ENCODE assay signal across 8 cellular contexts in the genomic region with DNA sequence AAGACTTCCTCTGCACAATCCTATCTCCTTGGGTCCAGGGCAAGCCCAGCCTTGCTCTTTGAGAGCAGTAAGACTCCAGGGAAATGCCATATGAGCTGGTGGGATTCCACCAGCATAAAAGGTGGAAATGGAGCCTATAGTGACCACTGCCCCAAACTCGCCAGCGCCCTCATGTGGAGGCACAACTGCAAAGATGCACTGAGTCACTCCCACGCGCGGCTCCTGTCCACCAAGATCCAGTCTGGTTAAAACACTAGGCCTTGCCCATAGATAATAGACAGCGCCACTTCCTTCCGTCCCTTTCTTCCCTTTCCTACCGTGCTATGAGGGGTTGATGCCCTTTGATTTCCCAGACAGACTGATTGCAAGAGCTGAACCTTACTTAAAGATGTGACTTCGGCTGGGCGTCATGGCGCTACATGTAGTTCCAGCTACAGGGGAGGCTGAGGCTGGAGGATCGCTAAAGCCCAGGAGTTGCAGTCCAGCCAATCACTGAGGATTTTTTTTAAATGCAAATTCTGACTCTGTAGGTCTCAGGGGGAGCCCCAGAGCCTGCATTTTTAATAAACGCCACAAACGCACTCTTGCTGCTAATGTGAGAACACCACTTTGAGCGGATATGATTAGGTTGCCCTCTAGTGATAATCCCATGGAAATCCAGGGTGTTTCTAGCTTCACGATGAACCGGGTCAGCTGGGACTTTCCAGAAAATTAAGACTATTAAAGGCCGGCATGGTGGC.
A peak's percentile ranks its signal among the peaks of the same experiment; 100 is the strongest.
DNase-seq lines count a peak whose midpoint lies in the region; ATAC-seq, FAIRE-seq and TF ChIP-seq lines count a peak whose summit lies in the region.

No MANE protein-coding gene starts in this region.

- no peak for DNase-seq in AG04449 (ENCODE audit: low read depth, low spot score)
- DNase-seq in GM12864 (ENCODE audit: low read depth), result no peak
- peak; percentile 66 for DNase-seq in NCI-H82 (lab: John Stamatoyannopoulos, UW)
- DNase-seq in endothelial cell of umbilical vein (ENCODE audit: low read depth, low spot score), result peak; percentile 69
- DNase-seq in neural crest cell (ENCODE audit: low read depth, low spot score), result no peak
- no peak for DNase-seq in middle frontal gyrus (ENCODE audit: extremely low spot score, low spot score)

- H3K4me1 Mint-ChIP-seq in neural crest cell, result no peaks in the 10 kb centered on the region

- H3K36me3 ChIP-seq in endothelial cell of umbilical vein (ENCODE audit: control insufficient read depth in 2 of 2, extremely low read depth in 1 of 2, insufficient read depth in 2 of 2, low read length in 2 of 2), result no peaks in the 10 kb centered on the region

- peak; percentile 87 for FAIRE-seq in endothelial cell of umbilical vein (lab: Jason Lieb, UNC)

- no peaks in the 10 kb centered on the region for H3K27me3 Mint-ChIP-seq in neural crest cell (ENCODE audit: low read depth)

- no peak overlapping the region for H3K4me2 ChIP-seq in endothelial cell of umbilical vein (ENCODE audit: insufficient read depth, low read length)

- no peaks in the 10 kb centered on the region for H3K9me3 ChIP-seq in endothelial cell of umbilical vein (replicated peaks; ENCODE audit: control insufficient read depth, insufficient read depth, low read length)

- dilution Hi-C loops in endothelial cell of umbilical vein (cut with MboI; ENCODE audit: extremely low pct_ligation_motif_present, low sequenced_read_pairs), result no loop called here

- H3K27ac Mint-ChIP-seq in neural crest cell (ENCODE audit: unreplicated experiment), result no peak overlapping the region

- H3K9ac ChIP-seq in endothelial cell of umbilical vein (replicated peaks; ENCODE audit: extremely low read depth, insufficient read depth, low read length), result no peak overlapping the region

- CTCF ChIA-PET in AG04449 (lab: Yijun Ruan, JAX) (interaction anchor here (0.6 to 2.8 kb wide), 22 partner anchors 10 to 798 kb away, joined by 3 to 39 read pairs (median 4); a partner anchor contains a TSS), endothelial cell of umbilical vein (lab: Charles Lee) (interaction anchor here (0.6 to 3.3 kb wide), 45 partner anchors 8 to 1571 kb away, joined by 3 to 43 read pairs (median 4); no protein-coding TSS in a partner anchor)

- H3K4me3 Mint-ChIP-seq in neural crest cell, result no peak overlapping the region

- H3K79me2 ChIP-seq in endothelial cell of umbilical vein (ENCODE audit: control insufficient read depth, insufficient read depth, low read length), result no peaks in the 10 kb centered on the region

- TF ChIP-seq CTCF in AG04449 (IDR thresholded peaks at IDR 0.05; ENCODE audit: insufficient read depth, low read length, missing control alignments) (peak; percentile 39), GM12864 (IDR thresholded peaks at IDR 0.05; ENCODE audit: low read depth, low read length, missing control alignments) (peak; percentile 36), endothelial cell of umbilical vein (IDR thresholded peaks at IDR 0.05; ENCODE audit: extremely low read depth in 1 of 2, insufficient read depth in 1 of 2, low read depth in 1 of 2, low read length in 2 of 2) (peak; percentile 33 to 56), neural crest cell (conservative IDR thresholded peaks at IDR 0.05) (peak; percentile 51)

- ATAC-seq in HG03045 (IDR thresholded peaks at IDR 0.05; ENCODE audit: unreplicated experiment) (no peak), HG03469 (IDR thresholded peaks at IDR 0.05; ENCODE audit: unreplicated experiment) (no peak)

- peaks cover 4% of the 10 kb centered on the region for H3K9me3 Mint-ChIP-seq in neural crest cell

- H3K4me1 ChIP-seq in endothelial cell of umbilical vein (ENCODE audit: control insufficient read depth, extremely low read depth, insufficient read depth, low read length), result peaks cover 14% of the 10 kb centered on the region

- no peaks in the 10 kb centered on the region for H3K27me3 ChIP-seq in endothelial cell of umbilical vein (ENCODE audit: control insufficient read depth in 2 of 2, insufficient read depth in 2 of 2, low read length in 2 of 2)

- no peaks in the 10 kb centered on the region for H3K9me1 ChIP-seq in endothelial cell of umbilical vein (replicated peaks; ENCODE audit: control insufficient read depth, extremely low read depth, insufficient read depth, low read length)

- TF ChIP-seq POLR2A in endothelial cell of umbilical vein (IDR thresholded peaks at IDR 0.05; ENCODE audit: low read depth, low read length), result no peak

- H2AFZ ChIP-seq in endothelial cell of umbilical vein (ENCODE audit: low read depth, low read length), result peak overlapping the region; percentile 54

- intact Hi-C loops in endothelial cell of umbilical vein (cut with micrococcal nuclease), result loop anchor here (2.0 kb wide), 1 partner anchor 348 kb away; no protein-coding TSS in a partner anchor

- BruUV-seq in endothelial cell of umbilical vein (replicated peaks; lab: Mats Ljungman, UMichigan), result no TSS peak

- POLR2A ChIA-PET in AG04449 (lab: Yijun Ruan, JAX) (no interaction called here), endothelial cell of umbilical vein (lab: Charles Lee) (no interaction called here)

- H3K4me3 ChIP-seq in AG04449 (ENCODE audit: low read depth, low read length) (no peak overlapping the region), GM12864 (ENCODE audit: low read depth, low read length) (no peak overlapping the region), endothelial cell of umbilical vein (replicated peaks in 1 of 3; ENCODE audit: insufficient read depth in 1 of 3, low read depth in 1 of 3, low read length in 3 of 3) (no peak overlapping the region)

- H3K36me3 Mint-ChIP-seq in neural crest cell (ENCODE audit: low read depth), result peaks cover 2% of the 10 kb centered on the region

- no peak overlapping the region for H3K27ac ChIP-seq in endothelial cell of umbilical vein (ENCODE audit: insufficient read depth, low read depth, low read length)

- no peaks in the 10 kb centered on the region for H4K20me1 ChIP-seq in endothelial cell of umbilical vein (replicated peaks; ENCODE audit: control insufficient read depth, extremely low read depth, insufficient read depth, low read length)

TF ChIP-seq in endothelial cell of umbilical vein, 7 proteins besides CTCF, POLR2A, EP300 and RAD21:
- TF ChIP-seq POLR2AphosphoS5 (IDR thresholded peaks at IDR 0.05; ENCODE audit: insufficient read depth, low read depth, low read length), result no peak
- TF ChIP-seq JUN (IDR thresholded peaks at IDR 0.05; ENCODE audit: borderline replicate concordance, insufficient read depth, insufficient read length, low read depth), result no peak

Comparison
In these comparisons a context has a peak if more than half of its experiments do, and no peak if none do; other contexts are left out.
1. DNase-seq: peak in NCI-H82 (single experiment) and endothelial cell of umbilical vein (single experiment); none in AG04449 (single experiment), GM12864 (single experiment), neural crest cell (single experiment) and middle frontal gyrus (single experiment).
2. Peak in every context shown above with its lines, with median percentiles within 50 percentile points of each other: CTCF ChIP-seq.